ENCODE assay signal across 8 cellular contexts in the genomic region with DNA sequence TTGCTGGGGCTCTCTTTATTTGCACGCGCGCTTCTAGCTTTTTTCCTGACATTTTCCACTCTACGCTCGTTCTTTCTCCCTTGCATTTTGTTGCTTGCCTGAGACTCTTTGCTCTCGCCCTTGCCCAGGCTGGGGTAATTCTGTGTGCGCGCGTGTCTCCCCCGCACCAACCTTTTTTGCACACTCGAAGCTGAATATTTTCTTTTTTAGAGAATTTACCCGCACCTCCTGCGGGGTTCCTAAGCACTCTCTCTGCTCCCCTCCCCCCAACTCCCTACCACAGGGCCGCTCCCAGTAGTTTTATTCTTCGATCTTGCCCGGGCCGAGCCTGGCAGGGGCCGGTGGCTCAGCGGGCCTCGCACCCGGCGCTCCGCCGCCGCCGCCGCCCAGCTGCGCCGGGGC. TPM values are rescaled to one million over a fixed set of nuclear protein-coding genes. Genes with fewer than 3 reads are reported as not detected.
DNase-seq lines count a peak whose midpoint lies in the region; ATAC-seq and TF ChIP-seq lines count a peak whose summit lies in the region.

No MANE protein-coding gene starts in this region.

- H3K14ac ChIP-seq in trophoblast cell (ENCODE audit: low read length), result no peak overlapping the region

- CTCF ChIA-PET in PC-3 (lab: Charles Lee), result no interaction called here

- no peak overlapping the region for H2AK5ac ChIP-seq in trophoblast cell (ENCODE audit: low read length)

- TF ChIP-seq CTCF in PC-3 (conservative IDR thresholded peaks at IDR 0.05; ENCODE audit: low read depth, low read length) (no peak), esophagus muscularis mucosa (IDR thresholded peaks at IDR 0.05) (no peak)

- no peaks in the 10 kb centered on the region for H3F3A ChIP-seq in PC-3 (ENCODE audit: low read length, unreplicated experiment)

- H2BK120ac ChIP-seq in trophoblast cell (ENCODE audit: insufficient read depth, low read length, poor library complexity), result no peak overlapping the region

- peaks cover 44% of the 10 kb centered on the region for H3K4me1 ChIP-seq in PC-3 (ENCODE audit: insufficient read depth, low read length)
- H3K4me1 ChIP-seq in esophagus muscularis mucosa, result peaks cover 37 to 70% (median 57%) of the 10 kb centered on the region in 4 donors
- H3K4me1 ChIP-seq in trophoblast cell (ENCODE audit: control insufficient read depth in 1 of 2, insufficient read depth in 2 of 2, low read length in 2 of 2), result peaks cover 23 to 30% of the 10 kb centered on the region in 2 experiments

- H4K8ac ChIP-seq in trophoblast cell (ENCODE audit: low read depth, low read length), result no peak overlapping the region

- H3K9me3 ChIP-seq in PC-3 (ENCODE audit: low read length) (no peaks in the 10 kb centered on the region), esophagus muscularis mucosa (no peaks in the 10 kb centered on the region), trophoblast cell (ENCODE audit: insufficient read depth, low read depth, low read length) (peaks cover 4% of the 10 kb centered on the region)

- BruUV-seq in PC-3 (replicated peaks; lab: Mats Ljungman, UMichigan), result no TSS peak

- no peak overlapping the region for H3K18ac ChIP-seq in trophoblast cell (ENCODE audit: low read length)

- H3K79me1 ChIP-seq in trophoblast cell (ENCODE audit: low read length), result peaks cover 12% of the 10 kb centered on the region

- no peak overlapping the region for H4K12ac ChIP-seq in trophoblast cell (ENCODE audit: low read depth, low read length)

- no peak overlapping the region for H2BK5ac ChIP-seq in trophoblast cell (ENCODE audit: low read depth, low read length, poor library complexity)

- H3K36me3 ChIP-seq in PC-3 (ENCODE audit: low read depth, low read length) (no peaks in the 10 kb centered on the region), esophagus muscularis mucosa (no peaks in the 10 kb centered on the region), trophoblast cell (ENCODE audit: control insufficient read depth in 1 of 2, insufficient read depth in 2 of 2, low read length in 2 of 2) (no peaks in the 10 kb centered on the region)

- no peak for TF ChIP-seq POLR2A in esophagus muscularis mucosa (IDR thresholded peaks at IDR 0.05; ENCODE audit: low read depth)

- peak overlapping the region; percentile 3; the same call in 1 of the 2 replicates for H3K27ac ChIP-seq in PC-3 (ENCODE audit: low read length)
- peak overlapping the region; percentile 83 to 88 (median 84) for H3K27ac ChIP-seq in esophagus muscularis mucosa (replicated peaks in 1 of 4)
- no peak overlapping the region for H3K27ac ChIP-seq in trophoblast cell (ENCODE audit: low read depth, low read length)

- ATAC-seq in PC-3 (no peak), HG02642 (IDR thresholded peaks at IDR 0.05; ENCODE audit: poor library complexity, unreplicated experiment) (no peak), HG03378 (IDR thresholded peaks at IDR 0.05; ENCODE audit: unreplicated experiment) (no peak)

- no peak overlapping the region for H4K91ac ChIP-seq in trophoblast cell (ENCODE audit: low read depth, low read length)

- DNase-seq in DMS114 treated with DMSO at 0.1 percent for 48 hours (lab: John Stamatoyannopoulos, UW; ENCODE audit: unreplicated experiment) (peak; percentile 9), PC-3 (no peak), esophagus muscularis mucosa (ENCODE audit: extremely low spot score) (no peak), trophoblast cell (no peak), RPMI8226 (no peak), NCI-H1436 (lab: John Stamatoyannopoulos, UW) (no peak)

- no peaks in the 10 kb centered on the region for H3K9me2 ChIP-seq in PC-3 (replicated peaks; ENCODE audit: low read length)

- no peak overlapping the region for H3K23ac ChIP-seq in trophoblast cell (ENCODE audit: low read length)

- intact Hi-C loops in PC-3 (cut with micrococcal nuclease) (loop anchor here (1.0 to 10.0 kb wide), 4 partner anchors 36 to 838 kb away; no protein-coding TSS in a partner anchor), esophagus muscularis mucosa (cut with DNase I) (loop anchor here (5.0 to 10.0 kb wide), 3 partner anchors 86 to 838 kb away; no protein-coding TSS in a partner anchor)

- peak overlapping the region; percentile 84 for H3K9ac ChIP-seq in PC-3 (ENCODE audit: low read length)
- peak overlapping the region; percentile 20 for H3K9ac ChIP-seq in trophoblast cell (ENCODE audit: low read length)

- WGBS in esophagus muscularis mucosa, result 0% methylated on average over 29 of the region's 29 CpGs
- WGBS in trophoblast cell (ENCODE audit: extremely low coverage, insufficient coverage, insufficient read length), result no CpG with 5 or more reads among the region's 29 CpGs

- H3K79me2 ChIP-seq in PC-3 (ENCODE audit: low read length) (peaks cover 37% of the 10 kb centered on the region), trophoblast cell (ENCODE audit: control insufficient read depth, insufficient read depth, low read length, poor library complexity) (peaks cover 4% of the 10 kb centered on the region)

- no peak for TF ChIP-seq EP300 in esophagus muscularis mucosa (IDR thresholded peaks at IDR 0.05)

- H2AFZ ChIP-seq in PC-3 (ENCODE audit: low read length) (no peak overlapping the region), trophoblast cell (ENCODE audit: insufficient read depth, low read length, poor library complexity) (no peak overlapping the region)

- H3K4me2 ChIP-seq in PC-3 (ENCODE audit: low read length) (peak overlapping the region; percentile 94), trophoblast cell (ENCODE audit: low read length) (peak overlapping the region; percentile 61)

- H3K27me3 ChIP-seq in PC-3 (ENCODE audit: low read length) (no peaks in the 10 kb centered on the region), esophagus muscularis mucosa (no peaks in the 10 kb centered on the region), trophoblast cell (ENCODE audit: insufficient read depth, low read length) (peaks cover 23% of the 10 kb centered on the region)

- H4K20me1 ChIP-seq in PC-3 (ENCODE audit: low read length), result peaks cover 35% of the 10 kb centered on the region

- H3K4me3 ChIP-seq in PC-3 (ENCODE audit: low read length) (peak overlapping the region; percentile 93), esophagus muscularis mucosa (peak overlapping the region; percentile 73 to 82 (median 82)), trophoblast cell (ENCODE audit: low read depth, low read length) (peak overlapping the region; percentile 71)

- POLR2A ChIA-PET in PC-3 (lab: Charles Lee; ENCODE audit: unreplicated experiment), result interaction anchor here (0.5 to 1.2 kb wide), 3 partner anchors 36 to 898 kb away, joined by 3 to 13 read pairs (median 5); no protein-coding TSS in a partner anchor

- no peak overlapping the region for H2BK12ac ChIP-seq in trophoblast cell (ENCODE audit: low read length)

- no peak overlapping the region for H3K4ac ChIP-seq in trophoblast cell (ENCODE audit: low read depth, low read length)

RNA-seq across cellular contexts. Expression of gene FAM43A, which starts 0.7 kb away (rescaled TPM):
- total RNA-seq in PC-3 (2014; rRNA removed), result 59.8 and 73.8 TPM in 2 replicates
- total RNA-seq in esophagus muscularis mucosa, result 10 to 100 TPM; 24.5 to 42.8 (median 32.5) TPM
- polyA plus RNA-seq in trophoblast cell (2013), result 23.3 and 27.6 TPM in 2 replicates

RNA-seq across cellular contexts. Expression of gene LSG1, which starts 14.4 kb away (rescaled TPM):
- 83.8 and 102 TPM in 2 replicates for total RNA-seq in PC-3 (2014; rRNA removed)
- total RNA-seq in esophagus muscularis mucosa, result 10 to 100 TPM; 19.9 to 35.0 (median 32.6) TPM
- polyA plus RNA-seq in trophoblast cell (2013), result 17.7 and 18.0 TPM in 2 replicates

RNA-seq across cellular contexts. Expression of gene TMEM44, which starts 53.2 kb away (rescaled TPM):
- total RNA-seq in PC-3 (2014; rRNA removed) (15.3 and 16.6 TPM in 2 replicates), esophagus muscularis mucosa (10 to 100 TPM in 1 of 4 donors, 1 to 10 TPM in 3; 3.3 to 10.8 (median 9.3) TPM)
- polyA plus RNA-seq in trophoblast cell (2013), result 9.6 and 10.5 TPM in 2 replicates
